21 cellular contexts compared by ENCODE assay signal in the genomic region with DNA sequence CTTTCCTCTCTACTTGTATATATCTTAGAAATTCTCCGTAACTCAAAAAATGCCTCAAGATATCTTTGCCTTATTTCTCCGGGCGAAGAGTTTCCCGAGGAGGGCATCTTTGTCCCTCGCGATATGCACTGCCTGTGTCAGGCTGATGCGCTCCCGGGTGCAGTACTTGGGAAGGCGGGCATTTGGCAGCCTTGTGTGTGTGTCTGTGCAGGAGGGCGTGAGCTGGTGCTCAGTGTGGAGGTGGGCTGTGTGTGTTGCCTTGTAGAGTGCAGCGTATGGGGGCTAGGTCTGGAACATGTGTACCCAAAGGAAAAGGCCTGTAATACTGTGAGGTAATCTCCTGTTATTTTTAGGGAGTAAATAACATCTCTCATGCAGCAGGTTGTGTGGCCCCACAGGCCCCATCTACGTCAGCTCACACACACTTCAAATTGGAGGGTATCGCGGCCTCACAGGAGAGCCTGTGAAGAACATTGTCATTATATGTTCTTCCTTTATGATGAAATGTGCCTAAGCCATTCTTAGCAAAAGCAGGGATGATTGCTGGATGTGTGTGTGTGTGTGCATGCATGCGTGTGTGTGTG.
DNase-seq lines count a peak whose midpoint lies in the region; ATAC-seq, FAIRE-seq and TF ChIP-seq lines count a peak whose summit lies in the region.
"Had no signal": no experiment of that assay in that cellular context is flagged by ENCODE, and none has a peak within 500 bp of the region (broad histone marks: within the 10 kb centered on the region; RNA-seq: fewer than 3 reads in every experiment).

No MANE protein-coding gene starts in this region.

- no peak overlapping the region for H3K4me2 ChIP-seq in H1 (ENCODE audit: insufficient read depth in 1 of 2, low read depth in 2 of 2, low read length in 2 of 2)

- POLR2A ChIA-PET in H1 (lab: Charles Lee; ENCODE audit: partially characterized antibody), result interaction anchor here (1.1 kb wide), 1 partner anchor 12 kb away, joined by 3 read pairs; no protein-coding TSS in a partner anchor

- FAIRE-seq in H1 (lab: Jason Lieb, UNC) (no peak), HTR-8/SVneo (lab: Jason Lieb, UNC) (no peak)
- FAIRE-seq: bronchial epithelial cell, keratinocyte had no signal

- H3K27me3 ChIP-seq in right atrium auricular region, result no peaks in the 10 kb centered on the region
- no peaks in the 10 kb centered on the region for H3K27me3 ChIP-seq in H1 (replicated peaks in 1 of 4; ENCODE audit: control insufficient read depth in 3 of 4, extremely low read depth in 1 of 4, insufficient read depth in 3 of 4, low read length in 3 of 4)
- H3K27me3 ChIP-seq: upper lobe of left lung had no signal

- no peak overlapping the region for H2BK120ac ChIP-seq in H1 (replicated peaks; ENCODE audit: low read depth, low read length)

- H2BK5ac ChIP-seq in H1 (ENCODE audit: low read depth, low read length), result no peak overlapping the region

- H3K79me2 ChIP-seq in H1 (ENCODE audit: control insufficient read depth in 1 of 2, insufficient read depth in 2 of 2, low read length in 2 of 2), result no peaks in the 10 kb centered on the region
- H3K79me2 ChIP-seq: parathyroid adenoma had no signal

- no peaks in the 10 kb centered on the region for H4K20me1 ChIP-seq in H1 (replicated peaks in 1 of 2; ENCODE audit: control insufficient read depth in 1 of 2, insufficient read depth in 2 of 2, low read length in 2 of 2)

- H2AFZ ChIP-seq in H1 (ENCODE audit: low read length), result no peak overlapping the region
- H2AFZ ChIP-seq: parathyroid adenoma had no signal

- WGBS in H1 (ENCODE audit: extremely low coverage in 1 of 2, insufficient coverage in 1 of 2, insufficient read length in 1 of 2, insufficient replicate concordance in 2 of 2, low coverage in 1 of 2, low lambda C conversion rate in 2 of 2, missing lambda C conversion rate in 1 of 2), 2 experiments, result 82% methylated on average over 15 of the region's 15 CpGs; no CpG with 5 or more reads in 1 of the 2 experiments

- peak overlapping the region; percentile 39 for H3K27ac Mint-ChIP-seq in nephron progenitor cell
- H3K27ac Mint-ChIP-seq: activated naive CD8-positive, alpha-beta T cell had no signal

- peaks cover 10% of the 10 kb centered on the region for H3K36me3 Mint-ChIP-seq in nephron progenitor cell (ENCODE audit: low read depth)

- H2BK12ac ChIP-seq in H1 (ENCODE audit: low read depth, low read length), result peak overlapping the region; percentile 60; the same call in 1 of the 2 replicates

- no peak overlapping the region for H4K8ac ChIP-seq in H1 (ENCODE audit: extremely low read depth, insufficient read depth, low read length)

- H3K4me1 ChIP-seq in right atrium auricular region (peaks cover 0 to 7% of the 10 kb centered on the region in 2 donors), H1 (replicated peaks in 1 of 4; ENCODE audit: control insufficient read depth in 3 of 4, insufficient read depth in 4 of 4, low read length in 3 of 4) (peaks cover 0 to 9% (median 4%) of the 10 kb centered on the region in 4 experiments; a peak in 4 of 7 replicates)
- H3K4me1 ChIP-seq: parathyroid adenoma had no signal

- H3K4me1 Mint-ChIP-seq in nephron progenitor cell, result peaks cover 35% of the 10 kb centered on the region

- H2AK5ac ChIP-seq in H1 (ENCODE audit: low read depth, low read length), result peak overlapping the region; percentile 47; the same call in 1 of the 2 replicates

- no peak overlapping the region for H3K56ac ChIP-seq in H1 (replicated peaks; ENCODE audit: insufficient read length, low read depth, low read length)

- TF ChIP-seq CTCF in right atrium auricular region (IDR thresholded peaks at IDR 0.05), result no peak
- no peak for TF ChIP-seq CTCF in H1 (IDR thresholded peaks at IDR 0.05; ENCODE audit: control extremely low read depth in 1 of 3, insufficient read depth in 1 of 3, low read depth in 1 of 3, low read length in 3 of 3)
- no peak for TF ChIP-seq CTCF in nephron progenitor cell (IDR thresholded peaks at IDR 0.05)

- H3K9me3 ChIP-seq in right atrium auricular region, result no peaks in the 10 kb centered on the region
- H3K9me3 ChIP-seq in H1 (ENCODE audit: insufficient read depth in 2 of 2, low read depth in 1 of 2, low read length in 1 of 2), result no peaks in the 10 kb centered on the region
- H3K9me3 ChIP-seq: upper lobe of left lung had no signal

- H4K5ac ChIP-seq in H1 (ENCODE audit: insufficient read length, low read depth, low read length), result no peak overlapping the region

- TF ChIP-seq RAD21 in H1 (IDR thresholded peaks at IDR 0.05 in 1 of 2, conservative IDR thresholded peaks at IDR 0.05 in 1 of 2; ENCODE audit: low read depth in 2 of 2, low read length in 2 of 2), result no peak

- peaks cover 12% of the 10 kb centered on the region for H3K27me3 Mint-ChIP-seq in nephron progenitor cell (ENCODE audit: low read depth, poor library complexity)
- H3K27me3 Mint-ChIP-seq: activated naive CD8-positive, alpha-beta T cell had no signal

- H3K4ac ChIP-seq in H1 (replicated peaks; ENCODE audit: insufficient read length, low read depth, low read length), result no peak overlapping the region

- no peak overlapping the region for H3K27ac ChIP-seq in right atrium auricular region
- no peak overlapping the region for H3K27ac ChIP-seq in H1 (ENCODE audit: low read depth, low read length)
- H3K27ac ChIP-seq: parathyroid adenoma had no signal

- CTCF ChIA-PET in H1 (lab: Charles Lee; ENCODE audit: partially characterized antibody), result interaction anchor here (0.6 to 3.0 kb wide), 11 partner anchors 8 to 198 kb away, joined by 3 to 24 read pairs (median 5); no protein-coding TSS in a partner anchor

- H3K4me3 ChIP-seq in right atrium auricular region (no peak overlapping the region), H1 (ENCODE audit: extremely low read depth in 1 of 4, insufficient read depth in 2 of 4, low read depth in 3 of 4, low read length in 4 of 4) (no peak overlapping the region)
- H3K4me3 ChIP-seq: upper lobe of left lung had no signal

- H2BK20ac ChIP-seq in H1 (ENCODE audit: low read length), result peak overlapping the region; percentile 56; the same call in 1 of the 2 replicates

- no peaks in the 10 kb centered on the region for H3K36me3 ChIP-seq in right atrium auricular region
- no peaks in the 10 kb centered on the region for H3K36me3 ChIP-seq in H1 (ENCODE audit: control insufficient read depth in 2 of 4, insufficient read depth in 4 of 4, low read length in 3 of 4)

- H4K91ac ChIP-seq in H1 (replicated peaks; ENCODE audit: insufficient read length, low read length), result peak overlapping the region; percentile 54

- no peak overlapping the region for H3K4me3 Mint-ChIP-seq in nephron progenitor cell
- H3K4me3 Mint-ChIP-seq: activated naive CD8-positive, alpha-beta T cell had no signal

- no peak for TF ChIP-seq POLR2A in H1 (IDR thresholded peaks at IDR 0.05; ENCODE audit: control extremely low read depth in 1 of 2, low read depth in 2 of 2, low read length in 2 of 2)

- no peaks in the 10 kb centered on the region for H3K9me3 Mint-ChIP-seq in nephron progenitor cell

- ATAC-seq in Right ventricle myocardium inferior, result peak; percentile 35
- ATAC-seq in HG03378 (IDR thresholded peaks at IDR 0.05; ENCODE audit: unreplicated experiment), result no peak

- no peak overlapping the region for H3K18ac ChIP-seq in H1 (ENCODE audit: extremely low read depth, low read length)

- no peak overlapping the region for H3K9ac ChIP-seq in H1 (replicated peaks in 1 of 4; ENCODE audit: extremely low read depth in 1 of 4, low read depth in 3 of 4, low read length in 3 of 4)
- H3K9ac ChIP-seq: parathyroid adenoma had no signal

- DNase-seq in Right ventricle myocardium inferior (ENCODE audit: missing footprints) (no peak), right atrium auricular region (ENCODE audit: low spot score) (no peak), H1 (ENCODE audit: low read depth in 1 of 2, low spot score in 2 of 2) (no peak), nephron progenitor cell (no peak), mesenteric fat pad (ENCODE audit: low spot score) (no peak), HTR-8/SVneo (ENCODE audit: insufficient read length, low spot score) (no peak)
- no peak for DNase-seq in stimulated activated CD4-positive, alpha-beta T cell treated with anti-CD3 and anti-CD28 coated beads, Interleukin-12 subunit alpha, Interleukin-12 subunit beta, amount 100 ng/mL, for 4 hours
- DNase-seq: ACHN; activated T-cell treated with anti-CD3 and anti-CD28 coated beads, Interleukin-2, amount 50 U/mL, for 1 hour; effector CD8-positive, alpha-beta T cell; mesendoderm; NCI-H446 treated with DMSO at 0.1 percent for 48 hours; NK-92 treated with Interleukin-12 subunit alpha and Interleukin-12 subunit beta, amount 100 ng/mL, for 24 hours; stimulated activated naive CD4-positive, alpha-beta T cell; SW 1271; upper lobe of left lung had no signal

- no peak overlapping the region for H3K23ac ChIP-seq in H1 (ENCODE audit: insufficient read length)

- no peak for TF ChIP-seq EP300 in H1 (IDR thresholded peaks at IDR 0.05; ENCODE audit: borderline replicate concordance in 1 of 2, low read depth in 2 of 2, low read length in 2 of 2)

- intact Hi-C loops in Right ventricle myocardium inferior (cut with DNase I), result no loop called here

- no peak overlapping the region for H3K14ac ChIP-seq in H1 (ENCODE audit: insufficient read length)

- H3K79me1 ChIP-seq in H1 (ENCODE audit: low read depth, low read length), result no peaks in the 10 kb centered on the region

- H3K23me2 ChIP-seq in H1 (ENCODE audit: low read depth, low read length), result 0 out of 2 replicates have a peak, but pooled peaks cover 1% of the 10 kb centered on the region

- peak overlapping the region; percentile 85; the same call in 1 of the 2 replicates for H2BK15ac ChIP-seq in H1 (ENCODE audit: low read length)

TF ChIP-seq in H1, 55 proteins besides CTCF, POLR2A, EP300 and RAD21 (continues in another document):
- TF ChIP-seq MAFK (IDR thresholded peaks at IDR 0.05; ENCODE audit: low read depth, low read length) (no peak), SIRT6 (IDR thresholded peaks at IDR 0.05; ENCODE audit: low read length) (no peak), JUND (IDR thresholded peaks at IDR 0.05; ENCODE audit: low read length) (no peak)
